ENCODE assay signal across 9 cellular contexts in genomic region chr5:116652196-116652729, GRCh38.
DNase-seq lines count a peak whose midpoint lies in the region; ATAC-seq and TF ChIP-seq lines count a peak whose summit lies in the region.
"Had no signal": no experiment of that assay in that cellular context is flagged by ENCODE, and none has a peak within 500 bp of the region (broad histone marks: within the 10 kb centered on the region; RNA-seq: fewer than 3 reads in every experiment).

No MANE protein-coding gene starts in this region.

- no peaks in the 10 kb centered on the region for H3K9me3 Mint-ChIP-seq in activated naive CD8-positive, alpha-beta T cell treated with anti-CD3 and anti-CD28 coated beads for 36 hours

- TF ChIP-seq CTCF in cardiac fibroblast (IDR thresholded peaks at IDR 0.05; ENCODE audit: low read depth, low read length), result no peak
- TF ChIP-seq CTCF in lower lobe of right lung (IDR thresholded peaks at IDR 0.05), result no peak

- H3K27me3 ChIP-seq in HUES48 (ENCODE audit: control insufficient read depth, insufficient read depth, low read length) (no peaks in the 10 kb centered on the region), lower lobe of right lung (ENCODE audit: low read depth) (no peaks in the 10 kb centered on the region)

- H3K27ac Mint-ChIP-seq in activated naive CD8-positive, alpha-beta T cell treated with anti-CD3 and anti-CD28 coated beads for 36 hours, result no peak overlapping the region

- H3K27ac ChIP-seq in HUES48 (ENCODE audit: low read depth, low read length), result peak overlapping the region; percentile 83
- no peak overlapping the region for H3K27ac ChIP-seq in lower lobe of right lung
- H3K27ac ChIP-seq: BLaER1 treated with 17β-estradiol and CSF1 and Interleukin-3, amounts not matched to agents 10 nM and 100 nM had no signal

- H3K4me3 ChIP-seq in HUES48 (ENCODE audit: low read depth, low read length) (peak overlapping the region; percentile 28), cardiac fibroblast (replicated peaks in 1 of 2; ENCODE audit: low read depth in 2 of 2, low read length in 2 of 2) (no peak overlapping the region), lower lobe of right lung (no peak overlapping the region)
- H3K4me3 ChIP-seq: BLaER1 treated with 17β-estradiol and CSF1 and Interleukin-3, amounts not matched to agents 10 nM and 100 nM had no signal

- intact Hi-C loops in lower lobe of right lung (cut with DNase I), result no loop called here

- H3K9me3 ChIP-seq in HUES48 (ENCODE audit: control insufficient read depth, insufficient read depth, low read length), result no peaks in the 10 kb centered on the region
- no peaks in the 10 kb centered on the region for H3K9me3 ChIP-seq in lower lobe of right lung
- H3K9me3 ChIP-seq: BLaER1 treated with 17β-estradiol and CSF1 and Interleukin-3, amounts not matched to agents 10 nM and 100 nM had no signal

- peak; percentile 72 for ATAC-seq in GM21390 (IDR thresholded peaks at IDR 0.05; ENCODE audit: unreplicated experiment)
- peak; percentile 19 to 52 for ATAC-seq in lower lobe of right lung

- H3K36me3 ChIP-seq in HUES48 (ENCODE audit: control insufficient read depth, insufficient read depth, low read length) (no peaks in the 10 kb centered on the region), lower lobe of right lung (no peaks in the 10 kb centered on the region)
- H3K36me3 ChIP-seq: BLaER1 treated with 17β-estradiol and CSF1 and Interleukin-3, amounts not matched to agents 10 nM and 100 nM had no signal

- H3K4me3 Mint-ChIP-seq in activated naive CD8-positive, alpha-beta T cell treated with anti-CD3 and anti-CD28 coated beads for 36 hours, result no peak overlapping the region

- no peaks in the 10 kb centered on the region for H3K36me3 Mint-ChIP-seq in activated naive CD8-positive, alpha-beta T cell treated with anti-CD3 and anti-CD28 coated beads for 36 hours

- no peaks in the 10 kb centered on the region for H3K4me1 Mint-ChIP-seq in activated naive CD8-positive, alpha-beta T cell treated with anti-CD3 and anti-CD28 coated beads for 36 hours

- peak; percentile 8 for DNase-seq in AG20443 (ENCODE audit: low spot score)
- DNase-seq in cardiac fibroblast (ENCODE audit: low read depth in 2 of 2), result peak; percentile 56 to 72
- DNase-seq in lower lobe of right lung, result no peak
- no peak for DNase-seq in NCI-H1694 (lab: John Stamatoyannopoulos, UW)
- no peak for DNase-seq in activated CD8-positive, alpha-beta memory T cell treated with anti-CD3 and anti-CD28 coated beads, Interleukin-2, amount 50 U/mL, for 4 hours
- no peak for DNase-seq in activated naive CD8-positive, alpha-beta T cell treated with anti-CD3 and anti-CD28 coated beads for 36 hours

- H3K9ac ChIP-seq in HUES48 (ENCODE audit: low read depth, low read length), result peak overlapping the region; percentile 40
- H3K9ac ChIP-seq: BLaER1 treated with 17β-estradiol and CSF1 and Interleukin-3, amounts not matched to agents 10 nM and 100 nM had no signal

- H3K4me1 ChIP-seq in HUES48 (ENCODE audit: control insufficient read depth, insufficient read depth, low read length) (peaks cover 59% of the 10 kb centered on the region), lower lobe of right lung (no peaks in the 10 kb centered on the region)
- H3K4me1 ChIP-seq: BLaER1 treated with 17β-estradiol and CSF1 and Interleukin-3, amounts not matched to agents 10 nM and 100 nM had no signal

- peaks cover 6% of the 10 kb centered on the region for H3K27me3 Mint-ChIP-seq in activated naive CD8-positive, alpha-beta T cell treated with anti-CD3 and anti-CD28 coated beads for 36 hours

Comparison
In these comparisons a context has a peak if more than half of its experiments do, and no peak if none do; other contexts are left out.
1. DNase-seq: peak in AG20443 (single experiment) and cardiac fibroblast (2 of 2); none in lower lobe of right lung (single experiment), NCI-H1694 (single experiment), activated CD8-positive, alpha-beta memory T cell treated with anti-CD3 and anti-CD28 coated beads, Interleukin-2, amount 50 U/mL, for 4 hours (single experiment) and activated naive CD8-positive, alpha-beta T cell treated with anti-CD3 and anti-CD28 coated beads for 36 hours (single experiment).